In the genomic region with DNA sequence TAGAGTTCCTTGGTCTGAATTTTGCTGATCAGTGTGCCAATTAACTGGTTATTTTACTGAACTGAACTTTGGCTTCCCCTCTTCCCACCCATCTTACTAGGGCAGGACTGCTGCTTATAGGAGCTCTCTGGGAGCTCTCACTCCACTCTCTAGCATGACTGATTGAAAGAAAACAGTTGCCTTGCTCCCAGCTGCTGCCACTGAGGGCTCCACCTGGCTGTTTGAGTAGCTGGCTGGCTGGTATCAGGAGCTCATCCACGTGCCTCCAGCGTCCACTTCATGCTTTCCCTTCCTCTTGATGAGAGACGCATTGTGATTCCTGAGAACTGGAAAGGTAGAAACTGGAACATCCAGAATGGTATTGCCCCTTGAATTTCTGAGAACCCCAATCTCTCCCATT, we compare ENCODE assay signal across 20 cellular contexts.
A peak's percentile ranks its signal among the peaks of the same experiment; 100 is the strongest.
DNase-seq lines count a peak whose midpoint lies in the region; ATAC-seq, FAIRE-seq and TF ChIP-seq lines count a peak whose summit lies in the region.
"Had no signal": no experiment of that assay in that cellular context is flagged by ENCODE, and none has a peak within 500 bp of the region (broad histone marks: within the 10 kb centered on the region; RNA-seq: fewer than 3 reads in every experiment).

No MANE protein-coding gene starts in this region.

- no peaks in the 10 kb centered on the region for H3K9me3 Mint-ChIP-seq in activated CD4-positive, alpha-beta memory T cell treated with anti-CD3 and anti-CD28 coated beads for 36 hours
- no peaks in the 10 kb centered on the region for H3K9me3 Mint-ChIP-seq in activated CD8-positive, alpha-beta T cell treated with anti-CD3 and anti-CD28 coated beads for 36 hours
- H3K9me3 Mint-ChIP-seq: activated naive CD4-positive, alpha-beta T cell treated with anti-CD3 and anti-CD28 coated beads, Interleukin-2, amount 10 ng/mL, durations not matched to agents 7 days and 5 days; naive thymus-derived CD4-positive, alpha-beta T cell; stimulated activated effector memory CD8-positive, alpha-beta T cell treated with anti-CD3 and anti-CD28 coated beads, Interleukin-12 subunit alpha, Interleukin-12 subunit beta, amount 100 ng/mL, for 72 hours had no signal

- DNase-seq in GM12891 (ENCODE audit: insufficient read length, low spot score), result no peak
- DNase-seq in NCI-H1436 (lab: John Stamatoyannopoulos, UW), result peak; percentile 46
- DNase-seq in NCI-H82 (lab: John Stamatoyannopoulos, UW), result peak; percentile 61
- peak; percentile 19 for DNase-seq in hepatocyte (ENCODE audit: low spot score)
- DNase-seq in stimulated activated naive CD4-positive, alpha-beta T cell (lab: John Stamatoyannopoulos, UW), result no peak
- no peak for DNase-seq in activated CD4-positive, alpha-beta memory T cell treated with anti-CD3 and anti-CD28 coated beads for 36 hours
- no peak for DNase-seq in activated CD8-positive, alpha-beta T cell treated with anti-CD3 and anti-CD28 coated beads for 36 hours
- DNase-seq in HTR-8/SVneo (ENCODE audit: insufficient read length, low spot score), result no peak
- DNase-seq: activated CD4-positive, alpha-beta T cell treated with anti-CD3 and anti-CD28 coated beads for 36 hours; activated naive CD4-positive, alpha-beta T cell treated with anti-CD3 and anti-CD28 coated beads, Interleukin-2, amount 10 ng/mL, durations not matched to agents 7 days and 5 days; AML-193; cortex of kidney; DMS79 treated with DMSO at 0.1 percent for 48 hours; gastrocnemius medialis; naive thymus-derived CD4-positive, alpha-beta T cell; psoas muscle; trophoblast cell had no signal

- TF ChIP-seq CTCF in hepatocyte (IDR thresholded peaks at IDR 0.05; ENCODE audit: poor library complexity), result no peak
- TF ChIP-seq CTCF in activated CD8-positive, alpha-beta T cell treated with anti-CD3 and anti-CD28 coated beads for 36 hours (IDR thresholded peaks at IDR 0.05), result no peak

- FAIRE-seq in GM12891 (lab: Jason Lieb, UNC) (peak; percentile 84), HTR-8/SVneo (lab: Jason Lieb, UNC) (no peak)

- no peak overlapping the region for H3K4me3 Mint-ChIP-seq in activated CD4-positive, alpha-beta memory T cell treated with anti-CD3 and anti-CD28 coated beads for 36 hours
- no peak overlapping the region for H3K4me3 Mint-ChIP-seq in activated CD8-positive, alpha-beta T cell treated with anti-CD3 and anti-CD28 coated beads for 36 hours
- H3K4me3 Mint-ChIP-seq: activated CD4-positive, alpha-beta T cell treated with anti-CD3 and anti-CD28 coated beads for 36 hours; activated naive CD4-positive, alpha-beta T cell treated with anti-CD3 and anti-CD28 coated beads, Interleukin-2, amount 10 ng/mL, durations not matched to agents 7 days and 5 days; naive thymus-derived CD4-positive, alpha-beta T cell; stimulated activated effector memory CD8-positive, alpha-beta T cell treated with anti-CD3 and anti-CD28 coated beads, Interleukin-12 subunit alpha, Interleukin-12 subunit beta, amount 100 ng/mL, for 72 hours had no signal

- H3K27me3 Mint-ChIP-seq in activated CD4-positive, alpha-beta memory T cell treated with anti-CD3 and anti-CD28 coated beads for 36 hours, result no peaks in the 10 kb centered on the region
- H3K27me3 Mint-ChIP-seq in activated CD8-positive, alpha-beta T cell treated with anti-CD3 and anti-CD28 coated beads for 36 hours, result no peaks in the 10 kb centered on the region
- H3K27me3 Mint-ChIP-seq: activated CD4-positive, alpha-beta T cell treated with anti-CD3 and anti-CD28 coated beads for 36 hours; activated naive CD4-positive, alpha-beta T cell treated with anti-CD3 and anti-CD28 coated beads, Interleukin-2, amount 10 ng/mL, durations not matched to agents 7 days and 5 days had no signal

- no peaks in the 10 kb centered on the region for H3K9me2 ChIP-seq in hepatocyte (replicated peaks; ENCODE audit: insufficient read depth)

- no peak overlapping the region for H3K27ac ChIP-seq in hepatocyte
- H3K27ac ChIP-seq: epithelial cell of prostate, gastrocnemius medialis, psoas muscle had no signal

- no peaks in the 10 kb centered on the region for H3K9me3 ChIP-seq in hepatocyte (ENCODE audit: low read depth)
- H3K9me3 ChIP-seq: gastrocnemius medialis, psoas muscle had no signal

- no peaks in the 10 kb centered on the region for H3K4me1 Mint-ChIP-seq in activated CD4-positive, alpha-beta memory T cell treated with anti-CD3 and anti-CD28 coated beads for 36 hours (ENCODE audit: low read depth)
- H3K4me1 Mint-ChIP-seq in activated CD8-positive, alpha-beta T cell treated with anti-CD3 and anti-CD28 coated beads for 36 hours (ENCODE audit: low read depth), result no peaks in the 10 kb centered on the region
- H3K4me1 Mint-ChIP-seq: activated CD4-positive, alpha-beta T cell treated with anti-CD3 and anti-CD28 coated beads for 36 hours; activated naive CD4-positive, alpha-beta T cell treated with anti-CD3 and anti-CD28 coated beads, Interleukin-2, amount 10 ng/mL, durations not matched to agents 7 days and 5 days; naive thymus-derived CD4-positive, alpha-beta T cell; stimulated activated effector memory CD8-positive, alpha-beta T cell treated with anti-CD3 and anti-CD28 coated beads, Interleukin-12 subunit alpha, Interleukin-12 subunit beta, amount 100 ng/mL, for 72 hours had no signal

- H3K36me3 Mint-ChIP-seq in activated CD4-positive, alpha-beta memory T cell treated with anti-CD3 and anti-CD28 coated beads for 36 hours, result no peaks in the 10 kb centered on the region
- H3K36me3 Mint-ChIP-seq in activated CD8-positive, alpha-beta T cell treated with anti-CD3 and anti-CD28 coated beads for 36 hours (ENCODE audit: low read depth), result no peaks in the 10 kb centered on the region
- H3K36me3 Mint-ChIP-seq: activated naive CD4-positive, alpha-beta T cell treated with anti-CD3 and anti-CD28 coated beads, Interleukin-2, amount 10 ng/mL, durations not matched to agents 7 days and 5 days; naive thymus-derived CD4-positive, alpha-beta T cell; stimulated activated effector memory CD8-positive, alpha-beta T cell treated with anti-CD3 and anti-CD28 coated beads, Interleukin-12 subunit alpha, Interleukin-12 subunit beta, amount 100 ng/mL, for 72 hours had no signal

- H2AFZ ChIP-seq in hepatocyte, result no peak overlapping the region

- no peaks in the 10 kb centered on the region for H3K27me3 ChIP-seq in hepatocyte
- H3K27me3 ChIP-seq: gastrocnemius medialis had no signal

- H3K4me3 ChIP-seq in hepatocyte, result no peak overlapping the region
- H3K4me3 ChIP-seq: gastrocnemius medialis, lung, psoas muscle had no signal

- H3K4me2 ChIP-seq in hepatocyte, result no peak overlapping the region

- POLR2A ChIA-PET in activated CD4-positive, alpha-beta memory T cell treated with anti-CD3 and anti-CD28 coated beads for 36 hours (lab: Charles Lee), result no interaction called here
- POLR2A ChIA-PET in activated CD8-positive, alpha-beta T cell treated with anti-CD3 and anti-CD28 coated beads for 36 hours (lab: Charles Lee), result no interaction called here

- intact Hi-C loops in activated CD4-positive, alpha-beta memory T cell treated with anti-CD3 and anti-CD28 coated beads for 36 hours (cut with micrococcal nuclease), result no loop called here
- intact Hi-C loops in activated CD8-positive, alpha-beta T cell treated with anti-CD3 and anti-CD28 coated beads for 36 hours (cut with micrococcal nuclease), result no loop called here

- H4K20me1 ChIP-seq in hepatocyte (ENCODE audit: insufficient read depth, poor library complexity, severe bottlenecking), result no peaks in the 10 kb centered on the region

- H3K36me3 ChIP-seq in hepatocyte (replicated peaks; ENCODE audit: insufficient read depth, low read depth), result no peaks in the 10 kb centered on the region
- H3K36me3 ChIP-seq: gastrocnemius medialis had no signal

- CTCF ChIA-PET in activated CD4-positive, alpha-beta memory T cell treated with anti-CD3 and anti-CD28 coated beads for 36 hours (lab: Charles Lee), result no interaction called here
- CTCF ChIA-PET in activated CD8-positive, alpha-beta T cell treated with anti-CD3 and anti-CD28 coated beads for 36 hours (lab: Charles Lee), result interaction anchor here (0.9 kb wide), 1 partner anchor 65 kb away, joined by 6 read pairs; no protein-coding TSS in a partner anchor

- 42% methylated on average over 3 of the region's 3 CpGs for WGBS in hepatocyte (ENCODE audit: low lambda C conversion rate, missing lambda C conversion rate)

- H3K4me1 ChIP-seq in hepatocyte (ENCODE audit: insufficient read depth), result no peaks in the 10 kb centered on the region
- H3K4me1 ChIP-seq: gastrocnemius medialis, psoas muscle had no signal

- no peak for TF ChIP-seq POLR2A in GM12891 (IDR thresholded peaks at IDR 0.05; ENCODE audit: low read depth, low read length)

- H3K79me2 ChIP-seq in hepatocyte, result no peaks in the 10 kb centered on the region

- no peak overlapping the region for H3K27ac Mint-ChIP-seq in activated CD4-positive, alpha-beta memory T cell treated with anti-CD3 and anti-CD28 coated beads for 36 hours
- no peak overlapping the region for H3K27ac Mint-ChIP-seq in activated CD8-positive, alpha-beta T cell treated with anti-CD3 and anti-CD28 coated beads for 36 hours
- H3K27ac Mint-ChIP-seq: activated CD4-positive, alpha-beta T cell treated with anti-CD3 and anti-CD28 coated beads for 36 hours; activated naive CD4-positive, alpha-beta T cell treated with anti-CD3 and anti-CD28 coated beads, Interleukin-2, amount 10 ng/mL, durations not matched to agents 7 days and 5 days; naive thymus-derived CD4-positive, alpha-beta T cell; stimulated activated effector memory CD8-positive, alpha-beta T cell treated with anti-CD3 and anti-CD28 coated beads, Interleukin-12 subunit alpha, Interleukin-12 subunit beta, amount 100 ng/mL, for 72 hours had no signal

- ATAC-seq in activated CD8-positive, alpha-beta T cell treated with anti-CD3 and anti-CD28 coated beads for 36 hours, result no peak
- ATAC-seq: activated CD4-positive, alpha-beta T cell treated with anti-CD3 and anti-CD28 coated beads for 36 hours; gastrocnemius medialis; naive thymus-derived CD4-positive, alpha-beta T cell; psoas muscle; stimulated activated effector memory CD8-positive, alpha-beta T cell treated with anti-CD3 and anti-CD28 coated beads, Interleukin-12 subunit alpha, Interleukin-12 subunit beta, amount 100 ng/mL, for 72 hours had no signal

TF ChIP-seq in GM12891, 5 proteins besides CTCF, POLR2A, EP300 and RAD21:
- TF ChIP-seq PAX5 (IDR thresholded peaks at IDR 0.05; ENCODE audit: insufficient read depth, low read length, severe bottlenecking) (no peak), SPI1 (IDR thresholded peaks at IDR 0.05; ENCODE audit: low read depth, low read length) (no peak), TAF1 (IDR thresholded peaks at IDR 0.05; ENCODE audit: low read depth, low read length) (no peak), POU2F2 (IDR thresholded peaks at IDR 0.05; ENCODE audit: low read depth, low read length) (no peak), POLR2AphosphoS5 (IDR thresholded peaks at IDR 0.05; ENCODE audit: low read depth, low read length) (no peak)

Comparison
In these comparisons a context has a peak if more than half of its experiments do, and no peak if none do; other contexts are left out.
1. DNase-seq: peak in NCI-H1436 (single experiment), NCI-H82 (single experiment) and hepatocyte (single experiment); none in GM12891 (single experiment), stimulated activated naive CD4-positive, alpha-beta T cell (0 of 6), activated CD4-positive, alpha-beta memory T cell treated with anti-CD3 and anti-CD28 coated beads for 36 hours (single experiment), activated CD8-positive, alpha-beta T cell treated with anti-CD3 and anti-CD28 coated beads for 36 hours (single experiment) and HTR-8/SVneo (single experiment).